19 cellular contexts compared by ENCODE assay signal in the genomic region with DNA sequence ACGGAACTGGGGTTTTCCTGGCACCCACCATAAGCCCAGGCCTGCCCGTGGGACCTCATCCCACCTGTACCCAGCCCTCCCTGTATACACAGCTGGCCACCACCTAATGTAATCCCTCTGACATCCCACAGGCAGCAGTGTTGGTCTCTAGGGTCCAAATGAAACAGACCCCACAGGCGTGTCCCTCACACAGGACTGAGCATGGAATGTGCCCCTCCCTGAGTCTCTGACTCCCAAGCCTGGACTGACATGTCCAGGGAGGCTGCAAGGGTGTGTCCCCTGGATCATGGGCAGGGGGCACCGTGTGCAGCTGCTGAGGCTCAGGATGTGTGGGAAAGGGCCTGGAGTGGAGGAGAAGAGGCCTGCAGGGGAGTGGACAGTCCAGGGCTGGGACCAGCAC. TPM values are rescaled to one million over a fixed set of nuclear protein-coding genes. Genes with fewer than 3 reads are reported as not detected.
DNase-seq lines count a peak whose midpoint lies in the region; ATAC-seq, FAIRE-seq and TF ChIP-seq lines count a peak whose summit lies in the region.
"Had no signal": no experiment of that assay in that cellular context is flagged by ENCODE, and none has a peak within 500 bp of the region (broad histone marks: within the 10 kb centered on the region; RNA-seq: fewer than 3 reads in every experiment).

No MANE protein-coding gene starts in this region.

- no TSS peak for BruUV-seq in Caco-2 (replicated peaks; lab: Mats Ljungman, UMichigan)

- 50% methylated on average over 1 of the region's 4 CpGs; no CpG with 5 or more reads in 1 of the 2 donors for WGBS in gastroesophageal sphincter (ENCODE audit: low coverage in 1 of 2), 2 donors
- 34 to 62% (median 46%) methylated on average over 3 to 4 of the region's 4 CpGs for WGBS in stomach, 5 donors
- WGBS in small intestine, 3 donors, result 72 to 84% (median 74%) methylated on average over 4 of the region's 4 CpGs

- H3K36me3 Mint-ChIP-seq in Caco-2 (ENCODE audit: insufficient read depth, unreplicated experiment), result peaks cover 13% of the 10 kb centered on the region
- H3K36me3 Mint-ChIP-seq in neural progenitor cell, result no peaks in the 10 kb centered on the region
- H3K36me3 Mint-ChIP-seq: activated naive CD4-positive, alpha-beta T cell treated with anti-CD3 and anti-CD28 coated beads, Interleukin-2, amount 10 ng/mL, durations not matched to agents 7 days and 5 days; immature natural killer cell had no signal

- H3K4me2 ChIP-seq in neural progenitor cell, result no peak overlapping the region

- H3K27ac Mint-ChIP-seq in Caco-2 (ENCODE audit: unreplicated experiment), result no peak overlapping the region
- no peak overlapping the region for H3K27ac Mint-ChIP-seq in neural progenitor cell
- H3K27ac Mint-ChIP-seq: activated naive CD4-positive, alpha-beta T cell treated with anti-CD3 and anti-CD28 coated beads, Interleukin-2, amount 10 ng/mL, durations not matched to agents 7 days and 5 days; immature natural killer cell had no signal

- TF ChIP-seq CTCF in Caco-2 (IDR thresholded peaks at IDR 0.05; ENCODE audit: insufficient read depth in 1 of 2, low read depth in 1 of 2, low read length in 1 of 2, severe bottlenecking in 1 of 2, unreplicated experiment in 1 of 2) (peak; percentile 9 to 16), VCaP (conservative IDR thresholded peaks at IDR 0.05) (no peak), gastroesophageal sphincter (IDR thresholded peaks at IDR 0.05) (no peak), stomach (IDR thresholded peaks at IDR 0.05) (no peak), neural progenitor cell (IDR thresholded peaks at IDR 0.05) (no peak)

- ATAC-seq in gastroesophageal sphincter, result no peak

- TF ChIP-seq POLR2A in gastroesophageal sphincter (IDR thresholded peaks at IDR 0.05), result no peak
- TF ChIP-seq POLR2A in stomach (IDR thresholded peaks at IDR 0.05), result no peak
- TF ChIP-seq POLR2A in GM12892 (IDR thresholded peaks at IDR 0.05; ENCODE audit: low read depth, low read length), result no peak

- DNase-seq in Caco-2 (no peak), stomach (no peak), neural progenitor cell (ENCODE audit: low spot score) (no peak), GM12892 (ENCODE audit: insufficient read length) (no peak), small intestine (no peak), NCI-H526 (lab: John Stamatoyannopoulos, UW) (no peak)
- DNase-seq: activated CD8-positive, alpha-beta memory T cell treated with anti-CD3 and anti-CD28 coated beads, Interleukin-2, amount 50 U/mL, for 48 hours; activated naive CD4-positive, alpha-beta T cell treated with anti-CD3 and anti-CD28 coated beads, Interleukin-2, amount 10 ng/mL, durations not matched to agents 7 days and 5 days; DMS 273 treated with DMSO at 0.1 percent for 48 hours; effector memory CD4-positive, alpha-beta T cell; GOT3; immature natural killer cell; NCI-H1930; NCI-H524; T-helper 2 cell had no signal

- H3K79me2 ChIP-seq in neural progenitor cell (ENCODE audit: low read depth), result no peaks in the 10 kb centered on the region

- H3K36me3 ChIP-seq in Caco-2 (ENCODE audit: control insufficient read depth, insufficient read depth, low read length) (no peaks in the 10 kb centered on the region), gastroesophageal sphincter (peaks cover 0 to 82% of the 10 kb centered on the region in 2 donors), stomach (peaks cover 63 to 81% (median 69%) of the 10 kb centered on the region in 4 donors), neural progenitor cell (no peaks in the 10 kb centered on the region), small intestine (ENCODE audit: control insufficient read depth in 2 of 2, insufficient read depth in 2 of 2, low read length in 2 of 2) (peaks cover 5 to 18% of the 10 kb centered on the region in 2 donors)

- intact Hi-C loops in Caco-2 (cut with micrococcal nuclease; ENCODE audit: unreplicated experiment) (no loop called here), stomach (cut with DNase I; ENCODE audit: low total_unique reads) (no loop called here)

- no peak for TF ChIP-seq EP300 in gastroesophageal sphincter (IDR thresholded peaks at IDR 0.05)
- no peak for TF ChIP-seq EP300 in stomach (IDR thresholded peaks at IDR 0.05)

- no peak overlapping the region for H3K9ac ChIP-seq in neural progenitor cell
- H3K9ac ChIP-seq: parathyroid adenoma had no signal

- H3K4me1 ChIP-seq in Caco-2 (peaks cover 24% of the 10 kb centered on the region), gastroesophageal sphincter (peaks cover 0 to 100% (median 43%) of the 10 kb centered on the region in 3 donors), stomach (peaks cover 59 to 100% (median 92%) of the 10 kb centered on the region in 4 donors), neural progenitor cell (no peaks in the 10 kb centered on the region), small intestine (ENCODE audit: control insufficient read depth in 2 of 2, insufficient read depth in 1 of 2, low read depth in 1 of 2, low read length in 1 of 2) (peaks cover 0 to 4% of the 10 kb centered on the region in 2 donors)
- H3K4me1 ChIP-seq: parathyroid adenoma had no signal

- CTCF ChIA-PET in Caco-2 (lab: Charles Lee), result no interaction called here

- H2AFZ ChIP-seq in neural progenitor cell (replicated peaks), result no peak overlapping the region
- H2AFZ ChIP-seq: parathyroid adenoma had no signal

- H3F3A ChIP-seq in neural progenitor cell (ENCODE audit: low read depth), result no peaks in the 10 kb centered on the region

- H3K9me3 Mint-ChIP-seq in Caco-2 (ENCODE audit: unreplicated experiment) (no peaks in the 10 kb centered on the region), neural progenitor cell (no peaks in the 10 kb centered on the region)
- H3K9me3 Mint-ChIP-seq: activated naive CD4-positive, alpha-beta T cell treated with anti-CD3 and anti-CD28 coated beads, Interleukin-2, amount 10 ng/mL, durations not matched to agents 7 days and 5 days; immature natural killer cell had no signal

- no peaks in the 10 kb centered on the region for H3K27me3 Mint-ChIP-seq in Caco-2 (ENCODE audit: insufficient read depth, unreplicated experiment)
- H3K27me3 Mint-ChIP-seq in neural progenitor cell (ENCODE audit: insufficient read depth, low read depth), result peaks cover 9% of the 10 kb centered on the region
- H3K27me3 Mint-ChIP-seq: activated naive CD4-positive, alpha-beta T cell treated with anti-CD3 and anti-CD28 coated beads, Interleukin-2, amount 10 ng/mL, durations not matched to agents 7 days and 5 days had no signal

- no peak for FAIRE-seq in GM12892 (lab: Jason Lieb, UNC)
- no peak for FAIRE-seq in small intestine (lab: Jason Lieb, UNC)
- FAIRE-seq: HTR-8/SVneo had no signal

- H3K27me3 ChIP-seq in Caco-2 (replicated peaks; ENCODE audit: control insufficient read depth, insufficient read depth, low read length), result no peaks in the 10 kb centered on the region
- no peaks in the 10 kb centered on the region for H3K27me3 ChIP-seq in gastroesophageal sphincter
- no peaks in the 10 kb centered on the region for H3K27me3 ChIP-seq in stomach
- no peaks in the 10 kb centered on the region for H3K27me3 ChIP-seq in neural progenitor cell
- H3K27me3 ChIP-seq in small intestine (ENCODE audit: control insufficient read depth in 2 of 2, insufficient read depth in 2 of 2, low read length in 2 of 2), result no peaks in the 10 kb centered on the region

- POLR2A ChIA-PET in Caco-2 (lab: Charles Lee), result no interaction called here

- H3K4me3 ChIP-seq in Caco-2 (ENCODE audit: low read depth, low read length) (no peak overlapping the region), gastroesophageal sphincter (no peak overlapping the region), stomach (no peak overlapping the region), neural progenitor cell (no peak overlapping the region), small intestine (ENCODE audit: low read depth in 1 of 2, low read length in 2 of 2) (no peak overlapping the region)

- no peaks in the 10 kb centered on the region for H4K20me1 ChIP-seq in neural progenitor cell (ENCODE audit: low read depth)

- H3K27ac ChIP-seq in VCaP, result peak overlapping the region; percentile 5; the same call in 1 of the 2 replicates
- peak overlapping the region in 3 of 4 donors; percentile 61 to 99 (median 97) for H3K27ac ChIP-seq in gastroesophageal sphincter
- H3K27ac ChIP-seq in stomach, result peak overlapping the region in 4 of 5 donors; percentile 43 to 100 (median 82)
- no peak overlapping the region for H3K27ac ChIP-seq in neural progenitor cell
- no peak overlapping the region for H3K27ac ChIP-seq in small intestine (ENCODE audit: low read depth in 1 of 2, low read length in 1 of 2)
- H3K27ac ChIP-seq: parathyroid adenoma had no signal

- H3K4me1 Mint-ChIP-seq in Caco-2 (ENCODE audit: low read depth, unreplicated experiment), result no peaks in the 10 kb centered on the region
- H3K4me1 Mint-ChIP-seq in neural progenitor cell, result peaks cover 3% of the 10 kb centered on the region
- H3K4me1 Mint-ChIP-seq: activated naive CD4-positive, alpha-beta T cell treated with anti-CD3 and anti-CD28 coated beads, Interleukin-2, amount 10 ng/mL, durations not matched to agents 7 days and 5 days had no signal

- no peaks in the 10 kb centered on the region for H3K9me3 ChIP-seq in Caco-2
- H3K9me3 ChIP-seq in gastroesophageal sphincter, result no peaks in the 10 kb centered on the region
- H3K9me3 ChIP-seq in stomach, result no peaks in the 10 kb centered on the region
- no peaks in the 10 kb centered on the region for H3K9me3 ChIP-seq in neural progenitor cell (ENCODE audit: low read depth)
- no peaks in the 10 kb centered on the region for H3K9me3 ChIP-seq in small intestine (ENCODE audit: control insufficient read depth, low read depth)

- H3K4me3 Mint-ChIP-seq in Caco-2 (ENCODE audit: unreplicated experiment) (no peak overlapping the region), neural progenitor cell (no peak overlapping the region)
- H3K4me3 Mint-ChIP-seq: activated naive CD4-positive, alpha-beta T cell treated with anti-CD3 and anti-CD28 coated beads, Interleukin-2, amount 10 ng/mL, durations not matched to agents 7 days and 5 days; immature natural killer cell had no signal

RNA-seq across cellular contexts. Expression of a gene that starts 50.6 kb away (rescaled TPM):
- 13.4 and 15.9 TPM in 2 replicates for total RNA-seq in Caco-2 (2022)
- 10 to 100 TPM; 19.5 to 28.5 (median 26.9) TPM for total RNA-seq in gastroesophageal sphincter
- total RNA-seq in stomach, result 10 to 100 TPM in 4 of 5 donors, 1 to 10 TPM in 1; 8.2 to 28.8 (median 19.4) TPM
- 1 to 10 TPM; 3.4 to 8.6 (median 5.3) TPM for polyA plus RNA-seq in stomach
- 5.2 and 5.4 TPM in 2 replicates for total RNA-seq in neural progenitor cell (ENCODE audit: low replicate concordance)
- 6.2 TPM for polyA plus RNA-seq in GM12892 (2012; ENCODE audit: missing spikeins)
- 10 to 100 TPM; 19.9 to 24.0 (median 21.9) TPM for polyA plus RNA-seq in small intestine

Comparison
In these comparisons a context has a peak if more than half of its experiments do, and no peak if none do; other contexts are left out.
1. CTCF ChIP-seq: peak in Caco-2 (2 of 2); none in VCaP (single experiment), gastroesophageal sphincter (0 of 4), stomach (0 of 7) and neural progenitor cell (single experiment).
2. H3K27ac ChIP-seq: peak in VCaP (single experiment), gastroesophageal sphincter (3 of 4) and stomach (4 of 5); none in neural progenitor cell (single experiment) and small intestine (0 of 2).